ENCODE assay signal across 28 cellular contexts in genomic region chr5:868599-869135, GRCh38. TPM values are rescaled to one million over a fixed set of nuclear protein-coding genes. Genes with fewer than 3 reads are reported as not detected.
"Had no signal": no experiment of that assay in that cellular context is flagged by ENCODE, and none has a peak within 500 bp of the region (broad histone marks: within the 10 kb centered on the region; RNA-seq: fewer than 3 reads in every experiment).

No MANE protein-coding gene starts in this region.

- H3K27me3 Mint-ChIP-seq: dendritic cell treated with granulocyte-macrophage colony-stimulating factor and Interleukin-4, amounts not matched to agents 40 ng/mL and 50 ng/mL, for 4 days; effector memory CD8-positive, alpha-beta T cell; naive B cell had no signal

- FAIRE-seq: endometrium had no signal

- H3K27ac Mint-ChIP-seq: dendritic cell treated with granulocyte-macrophage colony-stimulating factor and Interleukin-4, amounts not matched to agents 40 ng/mL and 50 ng/mL, for 4 days; mesothelial cell of epicardium had no signal

- H3K4me3 ChIP-seq: colonic mucosa, esophagus squamous epithelium, gastrocnemius medialis, heart right ventricle, left lung, lower lobe of right lung, mucosa of descending colon had no signal

- H3K9me3 ChIP-seq: colonic mucosa, esophagus squamous epithelium, gastrocnemius medialis, heart right ventricle, left lung, lower lobe of right lung, mucosa of descending colon had no signal

- H3K4me1 Mint-ChIP-seq: endodermal cell, immature natural killer cell, mesothelial cell of epicardium had no signal

- DNase-seq: colonic mucosa; cortex of kidney; effector CD8-positive, alpha-beta T cell; effector memory CD8-positive, alpha-beta T cell; endodermal cell; erythroblast; esophagus squamous epithelium; foreskin fibroblast; foreskin melanocyte; gastrocnemius medialis; glutamatergic neuron; head of caudate nucleus; heart right ventricle; hypothalamus; immature natural killer cell; islet precursor cell; left cardiac atrium; left ventricle myocardium superior; lower lobe of right lung; mesenchymal stem cell; mucosa of descending colon; naive B cell had no signal

- H3K4me3 Mint-ChIP-seq: dendritic cell treated with granulocyte-macrophage colony-stimulating factor and Interleukin-4, amounts not matched to agents 40 ng/mL and 50 ng/mL, for 4 days; effector memory CD8-positive, alpha-beta T cell; endodermal cell; immature natural killer cell; mesothelial cell of epicardium; naive B cell had no signal

- H3K9me3 Mint-ChIP-seq: dendritic cell treated with granulocyte-macrophage colony-stimulating factor and Interleukin-4, amounts not matched to agents 40 ng/mL and 50 ng/mL, for 4 days; effector memory CD8-positive, alpha-beta T cell; endodermal cell; immature natural killer cell; mesothelial cell of epicardium; naive B cell had no signal

- H3K27me3 ChIP-seq: colonic mucosa, esophagus squamous epithelium, gastrocnemius medialis, heart right ventricle, left lung had no signal

- H3K4me1 ChIP-seq: colonic mucosa, esophagus squamous epithelium, gastrocnemius medialis, left lung had no signal

- H3K27ac ChIP-seq: colonic mucosa, epithelial cell of prostate, esophagus squamous epithelium, gastrocnemius medialis, heart right ventricle, left lung, lower lobe of right lung had no signal

- ATAC-seq: effector memory CD8-positive, alpha-beta T cell; esophagus mucosa; heart right ventricle; left cardiac atrium; left lung; left ventricle myocardium superior; lower lobe of right lung; mucosa of descending colon had no signal

RNA-seq across cellular contexts. Expression of gene ZDHHC11, which starts 17.9 kb away (rescaled TPM):
- polyA plus RNA-seq: immature natural killer cell had no signal
